ENCODE assay signal across 8 cellular contexts in genomic region chr10:58384095-58384494, GRCh38. TPM values are rescaled to one million over a fixed set of nuclear protein-coding genes. Genes with fewer than 3 reads are reported as not detected.
A peak's percentile ranks its signal among the peaks of the same experiment; 100 is the strongest.
DNase-seq lines count a peak whose midpoint lies in the region; ATAC-seq and TF ChIP-seq lines count a peak whose summit lies in the region.

No MANE protein-coding gene starts in this region.

- peaks cover 0 to 21% of the 10 kb centered on the region in 2 donors for H3K36me3 ChIP-seq in gastroesophageal sphincter

- DNase-seq in SW480 (ENCODE audit: low spot score): peak; percentile 5
- DNase-seq in skeletal muscle cell (ENCODE audit: low read depth): no peak
- no peak for DNase-seq in NCI-H1436 treated with DMSO at 0.1 percent for 48 hours (lab: John Stamatoyannopoulos, UW)
- DNase-seq in NCI-H774 (lab: John Stamatoyannopoulos, UW): no peak

- H3K27ac ChIP-seq in 22Rv1: peak overlapping the region; percentile 81
- peak overlapping the region; percentile 64 to 93 (median 90) for H3K27ac ChIP-seq in gastroesophageal sphincter

- TF ChIP-seq EP300 in gastroesophageal sphincter (IDR thresholded peaks at IDR 0.05): no peak

- 0 to 53% methylated on average over 1 to 3 of the region's 3 CpGs for WGBS in gastroesophageal sphincter (ENCODE audit: low coverage in 1 of 2), 2 donors

- no peak for TF ChIP-seq CTCF in 22Rv1 (IDR thresholded peaks at IDR 0.05)
- no peak for TF ChIP-seq CTCF in gastroesophageal sphincter (IDR thresholded peaks at IDR 0.05)

- H3K27me3 ChIP-seq in gastroesophageal sphincter: no peaks in the 10 kb centered on the region

- peaks cover 5 to 37% (median 12%) of the 10 kb centered on the region in 3 donors for H3K4me1 ChIP-seq in gastroesophageal sphincter

- H3K4me3 ChIP-seq in gastroesophageal sphincter: peak overlapping the region; percentile 70 to 86
- peak overlapping the region; percentile 95 for H3K4me3 ChIP-seq in skeletal muscle cell (ENCODE audit: low read depth, low read length)

- H3K9me3 ChIP-seq in gastroesophageal sphincter: no peaks in the 10 kb centered on the region

- TF ChIP-seq POLR2A in gastroesophageal sphincter (IDR thresholded peaks at IDR 0.05): no peak

- ATAC-seq in GM18873 (IDR thresholded peaks at IDR 0.05; ENCODE audit: low FRiP score, unreplicated experiment) (peak; percentile 79), HG03139 (IDR thresholded peaks at IDR 0.05; ENCODE audit: unreplicated experiment) (peak; percentile 66), gastroesophageal sphincter (no peak)

RNA-seq across cellular contexts. Expression of gene TFAM, which starts 1.1 kb away (rescaled TPM):
- total RNA-seq in gastroesophageal sphincter: 10 to 100 TPM; 17.5 to 29.1 (median 21.2) TPM

RNA-seq across cellular contexts. Expression of gene UBE2D1, which starts 49.3 kb away (rescaled TPM):
- total RNA-seq in gastroesophageal sphincter: 10 to 100 TPM; 16.4 to 23.5 (median 19.0) TPM
